Comparison of ENCODE assay signal across 18 cellular contexts in the genomic region with DNA sequence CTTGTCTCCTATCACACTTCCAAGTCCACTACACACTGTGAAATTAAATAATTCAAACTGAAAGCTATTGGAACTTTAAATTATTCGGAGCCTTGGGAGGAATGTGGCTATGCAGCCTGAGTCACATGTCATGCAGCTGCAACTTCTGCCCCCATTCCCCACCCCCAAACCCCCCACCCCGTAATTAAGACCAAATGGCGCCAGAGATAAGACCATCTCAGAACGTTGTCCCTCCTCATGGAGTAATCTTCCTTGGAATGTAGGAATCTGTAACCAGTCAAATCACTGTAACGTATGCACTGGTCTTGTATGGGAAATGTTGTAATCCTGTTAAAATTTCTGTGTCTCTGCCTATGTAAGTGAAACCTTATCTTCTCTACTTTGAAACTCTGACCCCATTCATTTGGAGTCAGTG. TPM values are rescaled to one million over a fixed set of nuclear protein-coding genes. Genes with fewer than 3 reads are reported as not detected.
DNase-seq lines count a peak whose midpoint lies in the region; ATAC-seq and TF ChIP-seq lines count a peak whose summit lies in the region.
"Had no signal": no experiment of that assay in that cellular context is flagged by ENCODE, and none has a peak within 500 bp of the region (broad histone marks: within the 10 kb centered on the region; RNA-seq: fewer than 3 reads in every experiment).

No MANE protein-coding gene starts in this region.

- no peak for ATAC-seq in GM21447 (IDR thresholded peaks at IDR 0.05; ENCODE audit: unreplicated experiment)
- no peak for ATAC-seq in natural killer cell
- ATAC-seq: activated CD4-positive, alpha-beta T cell treated with anti-CD3 and anti-CD28 coated beads for 36 hours; left lobe of liver; naive thymus-derived CD4-positive, alpha-beta T cell had no signal

- DNase-seq in HS-5 (ENCODE audit: low read depth) (peak; percentile 25), brain microvascular endothelial cell (peak; percentile 23), islet precursor cell (peak; percentile 79), SW480 (ENCODE audit: low spot score) (no peak), H4 (ENCODE audit: low spot score) (no peak), natural killer cell (no peak)
- DNase-seq: ACHN; activated CD4-positive, alpha-beta T cell treated with anti-CD3 and anti-CD28 coated beads for 36 hours; MM.1S; naive thymus-derived CD4-positive, alpha-beta T cell; NCI-H2029; NCI-H774 had no signal

- H3K4me3 Mint-ChIP-seq in natural killer cell, result no peak overlapping the region
- H3K4me3 Mint-ChIP-seq: activated CD4-positive, alpha-beta T cell treated with anti-CD3 and anti-CD28 coated beads for 36 hours; activated naive CD8-positive, alpha-beta T cell; central memory CD8-positive, alpha-beta T cell; naive thymus-derived CD4-positive, alpha-beta T cell had no signal

- H3K36me3 ChIP-seq in ACC112 (ENCODE audit: insufficient read depth, low read length), result no peaks in the 10 kb centered on the region
- H3K36me3 ChIP-seq in brain microvascular endothelial cell (replicated peaks), result no peaks in the 10 kb centered on the region
- H3K36me3 ChIP-seq: suprapubic skin had no signal

- no peaks in the 10 kb centered on the region for H3K27me3 Mint-ChIP-seq in natural killer cell (ENCODE audit: low read depth in 2 of 2)

- H3K27ac ChIP-seq in ACC112 (ENCODE audit: low read depth, low read length), result no peak overlapping the region
- H3K27ac ChIP-seq in brain microvascular endothelial cell, result peak overlapping the region; percentile 26
- H3K27ac ChIP-seq: suprapubic skin had no signal

- peaks cover 2% of the 10 kb centered on the region for H3K79me2 ChIP-seq in ACC112 (ENCODE audit: control insufficient read depth, insufficient read depth, low read length, unreplicated experiment)

- H3K4me1 Mint-ChIP-seq in natural killer cell, result peaks cover 0 to 6% of the 10 kb centered on the region in 2 donors
- H3K4me1 Mint-ChIP-seq: central memory CD8-positive, alpha-beta T cell had no signal

- H3K4me3 ChIP-seq in ACC112 (ENCODE audit: low read depth, low read length) (peak overlapping the region; percentile 14; the same call in 1 of the 2 replicates), brain microvascular endothelial cell (ENCODE audit: low read depth, low read length) (no peak overlapping the region)
- H3K4me3 ChIP-seq: suprapubic skin had no signal

- no peaks in the 10 kb centered on the region for H3K9me3 Mint-ChIP-seq in natural killer cell

- H3K36me3 Mint-ChIP-seq in natural killer cell, result no peaks in the 10 kb centered on the region

- H3K27ac Mint-ChIP-seq in natural killer cell, result no peak overlapping the region
- H3K27ac Mint-ChIP-seq: activated CD4-positive, alpha-beta T cell treated with anti-CD3 and anti-CD28 coated beads for 36 hours; activated naive CD8-positive, alpha-beta T cell; naive thymus-derived CD4-positive, alpha-beta T cell had no signal

- H3K27me3 ChIP-seq in ACC112 (ENCODE audit: insufficient read depth, low read length), result no peaks in the 10 kb centered on the region
- no peaks in the 10 kb centered on the region for H3K27me3 ChIP-seq in brain microvascular endothelial cell (replicated peaks)
- H3K27me3 ChIP-seq: suprapubic skin had no signal

- TF ChIP-seq CTCF in brain microvascular endothelial cell (IDR thresholded peaks at IDR 0.05; ENCODE audit: low read depth, low read length, missing control alignments) (no peak), natural killer cell (IDR thresholded peaks at IDR 0.05) (no peak)

- intact Hi-C loops in natural killer cell (cut with micrococcal nuclease), result no loop called here

- in situ Hi-C loops in brain microvascular endothelial cell (cut with HindIII; ENCODE audit: low pct_ligation_motif_present, low sequenced_read_pairs), result no loop called here

- no peak overlapping the region for H2AFZ ChIP-seq in ACC112 (ENCODE audit: low read length, unreplicated experiment)

- H3K4me1 ChIP-seq in ACC112 (ENCODE audit: control insufficient read depth, insufficient read depth, low read length, unreplicated experiment), result peaks cover 5% of the 10 kb centered on the region

RNA-seq across cellular contexts. Expression of a gene that starts 37.0 kb away (rescaled TPM):
- 0.70 and 1.0 TPM in 2 replicates for total RNA-seq in H4 (2014; rRNA removed; shearing (Covaris generic))
- total RNA-seq in natural killer cell, result 10 to 100 TPM in 1 of 3 donors, 1 to 10 TPM in 2; 4.3 to 58.4 (median 8.1) TPM

Comparison
In these comparisons a context has a peak if more than half of its experiments do, and no peak if none do; other contexts are left out.
1. DNase-seq: peak in HS-5 (single experiment), brain microvascular endothelial cell (single experiment) and islet precursor cell (single experiment); none in SW480 (single experiment), H4 (single experiment) and natural killer cell (single experiment).